Comparison of ENCODE assay signal across 8 cellular contexts in the genomic region with DNA sequence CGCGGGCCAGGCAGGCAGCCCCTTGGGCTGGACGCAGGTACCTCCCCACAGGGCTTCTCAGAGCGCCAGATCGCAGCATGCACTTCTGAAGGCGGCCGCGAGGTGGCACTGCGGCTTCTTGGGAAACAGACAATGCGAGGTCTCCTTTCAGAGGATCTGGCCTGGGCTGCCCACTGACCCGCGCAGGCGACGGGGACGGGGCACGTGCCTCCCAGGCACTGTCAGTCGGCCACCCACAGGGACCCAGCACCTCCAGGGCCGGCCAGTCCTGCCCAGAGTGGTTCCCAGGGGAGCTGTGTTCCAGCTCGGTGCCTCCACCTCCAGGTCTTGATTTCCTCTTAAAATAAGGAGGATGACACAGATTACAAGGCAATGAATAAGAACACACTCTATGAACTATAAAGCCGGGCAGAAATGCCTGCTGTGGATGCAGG. TPM values are rescaled to one million over a fixed set of nuclear protein-coding genes. Genes with fewer than 3 reads are reported as not detected.
DNase-seq lines count a peak whose midpoint lies in the region; ATAC-seq and TF ChIP-seq lines count a peak whose summit lies in the region.

No MANE protein-coding gene starts in this region.

- peak; percentile 97 for TF ChIP-seq CTCF in H9 (conservative IDR thresholded peaks at IDR 0.05)
- peak; percentile 86 to 93 (median 89) for TF ChIP-seq CTCF in breast epithelium (IDR thresholded peaks at IDR 0.05)

- H2BK20ac ChIP-seq in H9 (ENCODE audit: low read depth, low read length, poor library complexity, severe bottlenecking), result no peak overlapping the region

- no peak overlapping the region for H2BK15ac ChIP-seq in H9 (ENCODE audit: low read depth, low read length)

- H4K91ac ChIP-seq in H9 (ENCODE audit: insufficient read length, low read depth, low read length), result no peak overlapping the region

- no peak overlapping the region for H3K27ac Mint-ChIP-seq in H9

- no peak overlapping the region for H3K9ac ChIP-seq in H9 (ENCODE audit: extremely low read depth, insufficient read length, low read length)

- H4K5ac ChIP-seq in H9 (ENCODE audit: insufficient read length, low read depth, low read length), result no peak overlapping the region

- no peak overlapping the region for H3K18ac ChIP-seq in H9 (ENCODE audit: insufficient read length, low read depth, low read length)

- H2AFZ ChIP-seq in H9 (ENCODE audit: low read length), result no peak overlapping the region

- H3K14ac ChIP-seq in H9 (ENCODE audit: insufficient read depth, low read length), result no peak overlapping the region; the same call in 1 of the 2 replicates

- no peak overlapping the region for H3K56ac ChIP-seq in H9 (ENCODE audit: insufficient read length, low read depth, low read length)

- H4K8ac ChIP-seq in H9 (replicated peaks; ENCODE audit: insufficient read length, low read depth, low read length), result no peak overlapping the region

- no peaks in the 10 kb centered on the region for H3K36me3 Mint-ChIP-seq in H9 (ENCODE audit: insufficient read depth in 1 of 3, low read depth in 3 of 3)

- H3K4me1 ChIP-seq in H9 (ENCODE audit: insufficient read depth, low read length) (no peaks in the 10 kb centered on the region), breast epithelium (no peaks in the 10 kb centered on the region)

- TF ChIP-seq POLR2A in breast epithelium (IDR thresholded peaks at IDR 0.05), result no peak

- no peaks in the 10 kb centered on the region for H3K79me2 ChIP-seq in H9 (ENCODE audit: insufficient read depth, low read length)

- WGBS in H9 (ENCODE audit: extremely low coverage, insufficient read length, low lambda C conversion rate), result no CpG with 5 or more reads among the region's 20 CpGs

- DNase-seq in AML-193 (lab: John Stamatoyannopoulos, UW) (peak; percentile 59 to 71), H9 (peak; percentile 91), NCI-H2196 treated with DMSO at 0.1 percent for 48 hours (lab: John Stamatoyannopoulos, UW; ENCODE audit: unreplicated experiment) (peak; percentile 76), breast epithelium (ENCODE audit: low spot score in 2 of 2) (peak; percentile 69 to 85), iris pigment epithelial cell (ENCODE audit: low read depth) (peak; percentile 65)
- peak; percentile 52 to 74 (median 60) for DNase-seq in activated CD4-positive, CD25-positive, alpha-beta regulatory T cell (lab: John Stamatoyannopoulos, UW)
- DNase-seq in stimulated activated CD4-positive, alpha-beta T cell treated with anti-CD3 and anti-CD28 coated beads, Interleukin-15, amount 100 ng/mL, for 48 hours (ENCODE audit: low read depth in 2 of 2), result peak; percentile 51 to 75

- no peak overlapping the region for H2BK120ac ChIP-seq in H9 (ENCODE audit: low read depth, low read length, poor library complexity, severe bottlenecking)

- H3K27me3 Mint-ChIP-seq in H9 (ENCODE audit: low read depth), result peaks cover 51% of the 10 kb centered on the region

- H3K9me3 ChIP-seq in H9 (ENCODE audit: control insufficient read depth, low read depth, low read length) (no peaks in the 10 kb centered on the region), breast epithelium (no peaks in the 10 kb centered on the region)

- H3K27ac ChIP-seq in H9 (ENCODE audit: insufficient read length, low read depth, low read length) (no peak overlapping the region), breast epithelium (no peak overlapping the region)

- H3K9me3 Mint-ChIP-seq in H9, result peaks cover 6% of the 10 kb centered on the region in 2 experiments

- no peak for ATAC-seq in GM21723 (IDR thresholded peaks at IDR 0.05; ENCODE audit: unreplicated experiment)

- no peaks in the 10 kb centered on the region; the same call in 1 of the 2 replicates for H3K27me3 ChIP-seq in H9 (ENCODE audit: insufficient read depth, low read length)
- no peaks in the 10 kb centered on the region for H3K27me3 ChIP-seq in breast epithelium

- peaks cover 16 to 30% of the 10 kb centered on the region in 2 experiments for H3K4me1 Mint-ChIP-seq in H9

- H3K23me2 ChIP-seq in H9 (ENCODE audit: insufficient read length, low read depth, low read length, poor library complexity, severe bottlenecking), result no peaks in the 10 kb centered on the region

- H3K79me1 ChIP-seq in H9 (ENCODE audit: insufficient read depth, low read depth, low read length, poor library complexity, severe bottlenecking), result no peaks in the 10 kb centered on the region

- no peak overlapping the region for H3K23ac ChIP-seq in H9 (ENCODE audit: insufficient read length, low read depth, low read length)

- H3T11ph ChIP-seq in H9 (ENCODE audit: low read length), result no peak overlapping the region

- no peak overlapping the region for H2BK12ac ChIP-seq in H9 (ENCODE audit: insufficient read length, low read depth, low read length)

- H3K4ac ChIP-seq in H9 (ENCODE audit: low read depth, low read length), result no peak overlapping the region

- peak overlapping the region in 1 of 3 donors; percentile 1 for H3K4me3 ChIP-seq in breast epithelium

- no peak overlapping the region for H2AK5ac ChIP-seq in H9 (ENCODE audit: insufficient read length, low read length)

- no peak overlapping the region for H2BK5ac ChIP-seq in H9 (ENCODE audit: insufficient read length, low read length)

- no peaks in the 10 kb centered on the region for H3K36me3 ChIP-seq in breast epithelium

- H3K4me3 Mint-ChIP-seq in H9, result peak overlapping the region in 1 of 2 experiments; percentile 25; a peak in 1 of 5 replicates

- H3K4me2 ChIP-seq in H9 (ENCODE audit: insufficient read depth, insufficient read length, low read length), result peak overlapping the region; percentile 4

- H4K20me1 ChIP-seq in H9 (ENCODE audit: control insufficient read depth, insufficient read depth, insufficient read length), result no peaks in the 10 kb centered on the region

- intact Hi-C loops in breast epithelium (cut with DNase I; ENCODE audit: low total_unique reads), result no loop called here

RNA-seq across cellular contexts. Expression of gene TXNRD3, which starts 24.4 kb away (rescaled TPM):
- total RNA-seq in H9 (2021) (7.0 and 8.1 TPM in 2 replicates), breast epithelium (10 to 100 TPM; 11.8 to 19.3 (median 16.4) TPM)

RNA-seq across cellular contexts. Expression of gene CHCHD6, which starts 24.7 kb away (rescaled TPM):
- total RNA-seq in H9 (2021), result 32.2 and 34.2 TPM in 2 replicates
- total RNA-seq in breast epithelium, result 10 to 100 TPM; 12.2 to 21.2 (median 19.3) TPM
